9 cellular contexts compared by ENCODE assay signal in genomic region chr2:219570194-219570923, GRCh38. TPM values are rescaled to one million over a fixed set of nuclear protein-coding genes. Genes with fewer than 3 reads are reported as not detected.
DNase-seq lines count a peak whose midpoint lies in the region; ATAC-seq lines count a peak whose summit lies in the region.
"Had no signal": no experiment of that assay in that cellular context is flagged by ENCODE, and none has a peak within 500 bp of the region (broad histone marks: within the 10 kb centered on the region; RNA-seq: fewer than 3 reads in every experiment).

No MANE protein-coding gene starts in this region.

- H3K27ac Mint-ChIP-seq in activated naive CD8-positive, alpha-beta T cell treated with anti-CD3 and anti-CD28 coated beads, Interleukin-2, amount 50 U/mL, for 24 hours = no peak overlapping the region

- ATAC-seq in Right ventricle myocardium inferior (peak; percentile 27), left ventricle myocardium superior (peak; percentile 31), sciatic nerve (peak; percentile 41), HG02610 (IDR thresholded peaks at IDR 0.05; ENCODE audit: unreplicated experiment) (no peak)
- peak; percentile 34 for ATAC-seq in activated naive CD8-positive, alpha-beta T cell treated with anti-CD3 and anti-CD28 coated beads, Interleukin-2, amount 50 U/mL, for 24 hours
- ATAC-seq: GM12878 had no signal

- no peaks in the 10 kb centered on the region for H3K4me1 Mint-ChIP-seq in activated naive CD8-positive, alpha-beta T cell treated with anti-CD3 and anti-CD28 coated beads, Interleukin-2, amount 50 U/mL, for 24 hours

- intact Hi-C loops in Right ventricle myocardium inferior (cut with DNase I) = loop anchor here (2.0 to 5.0 kb wide), 4 partner anchors 26 to 74 kb away; partner anchors contain the start of genes SLC4A3 and STK11IP
- intact Hi-C loops in cardiac septum (cut with DNase I) = loop anchor here (1.0 to 2.0 kb wide), 2 partner anchors 26 to 75 kb away; partner anchors contain the start of gene STK11IP
- intact Hi-C loops in left ventricle myocardium superior (cut with micrococcal nuclease) = no loop called here
- intact Hi-C loops in sciatic nerve (cut with DNase I) = no loop called here

- H3K27me3 Mint-ChIP-seq in activated naive CD8-positive, alpha-beta T cell treated with anti-CD3 and anti-CD28 coated beads, Interleukin-2, amount 50 U/mL, for 24 hours = peaks cover 47% of the 10 kb centered on the region

- H3K36me3 Mint-ChIP-seq in activated naive CD8-positive, alpha-beta T cell treated with anti-CD3 and anti-CD28 coated beads, Interleukin-2, amount 50 U/mL, for 24 hours (ENCODE audit: low read depth) = no peaks in the 10 kb centered on the region

- peak overlapping the region; percentile 36 for H3K4me3 Mint-ChIP-seq in activated naive CD8-positive, alpha-beta T cell treated with anti-CD3 and anti-CD28 coated beads, Interleukin-2, amount 50 U/mL, for 24 hours

- H3K9me3 Mint-ChIP-seq in activated naive CD8-positive, alpha-beta T cell treated with anti-CD3 and anti-CD28 coated beads, Interleukin-2, amount 50 U/mL, for 24 hours = no peaks in the 10 kb centered on the region

- DNase-seq in Right ventricle myocardium inferior (ENCODE audit: missing footprints) (peak; percentile 65), cardiac septum (ENCODE audit: low spot score) (no peak), left ventricle myocardium superior (peak; percentile 70), sciatic nerve (ENCODE audit: low spot score) (no peak), NOMO-1 treated with dmso at 0.1 percent for 144 hours (lab: John Stamatoyannopoulos, UW; ENCODE audit: unreplicated experiment) (no peak), SKM-1 treated with dmso at 0.1 percent for 144 hours (lab: John Stamatoyannopoulos, UW; ENCODE audit: unreplicated experiment) (no peak)
- peak; percentile 11 for DNase-seq in activated naive CD8-positive, alpha-beta T cell treated with anti-CD3 and anti-CD28 coated beads, Interleukin-2, amount 50 U/mL, for 24 hours

RNA-seq across cellular contexts. Expression of gene OBSL1, which starts 1.0 kb away (rescaled TPM):
- 158 TPM for total RNA-seq in Right ventricle myocardium inferior
- 199 TPM for total RNA-seq in cardiac septum
- 190 TPM for total RNA-seq in left ventricle myocardium superior
- 85.2 TPM for total RNA-seq in sciatic nerve

RNA-seq across cellular contexts. Expression of gene INHA, which starts 1.8 kb away (rescaled TPM):
- total RNA-seq in Right ventricle myocardium inferior = 1.9 TPM
- total RNA-seq in cardiac septum = 0.59 TPM
- total RNA-seq in left ventricle myocardium superior = 1.5 TPM
- 0.53 TPM for total RNA-seq in sciatic nerve
- total RNA-seq: GM12878 had no signal

RNA-seq across cellular contexts. Expression of gene TMEM198, which starts 26.5 kb away (rescaled TPM):
- total RNA-seq in Right ventricle myocardium inferior (2.7 TPM), cardiac septum (1.8 TPM), left ventricle myocardium superior (1.7 TPM), sciatic nerve (2.1 TPM)

RNA-seq across cellular contexts. Expression of gene CHPF, which starts 26.8 kb away (rescaled TPM):
- total RNA-seq in Right ventricle myocardium inferior (92.2 TPM), cardiac septum (120 TPM), left ventricle myocardium superior (93.1 TPM), sciatic nerve (33.4 TPM)

RNA-seq across cellular contexts. Expression of gene STK11IP, which starts 27.3 kb away (rescaled TPM):
- total RNA-seq in Right ventricle myocardium inferior (13.9 TPM), cardiac septum (20.2 TPM), left ventricle myocardium superior (14.0 TPM), sciatic nerve (58.5 TPM)

Comparison
In these comparisons a context has a peak if more than half of its experiments do, and no peak if none do; other contexts are left out.
1. DNase-seq: peak in Right ventricle myocardium inferior (single experiment), activated naive CD8-positive, alpha-beta T cell treated with anti-CD3 and anti-CD28 coated beads, Interleukin-2, amount 50 U/mL, for 24 hours (single experiment) and left ventricle myocardium superior (single experiment); none in cardiac septum (single experiment), sciatic nerve (single experiment), NOMO-1 treated with dmso at 0.1 percent for 144 hours (single experiment) and SKM-1 treated with dmso at 0.1 percent for 144 hours (single experiment).
2. intact Hi-C loops: an anchor here in Right ventricle myocardium inferior (2.0 to 5.0 kb wide) and cardiac septum (1.0 to 2.0 kb wide); none called in left ventricle myocardium superior and sciatic nerve.